ENCODE assay signal across 9 cellular contexts in genomic region chr12:120290541-120291312, GRCh38. TPM values are rescaled to one million over a fixed set of nuclear protein-coding genes. Genes with fewer than 3 reads are reported as not detected.
DNase-seq lines count a peak whose midpoint lies in the region; ATAC-seq and TF ChIP-seq lines count a peak whose summit lies in the region.
"Had no signal": no experiment of that assay in that cellular context is flagged by ENCODE, and none has a peak within 500 bp of the region (broad histone marks: within the 10 kb centered on the region; RNA-seq: fewer than 3 reads in every experiment).

No MANE protein-coding gene starts in this region.

- no peak overlapping the region for H2AFZ ChIP-seq in mesenchymal stem cell (ENCODE audit: low read depth, low read length)

- H3K27me3 ChIP-seq in SJSA1 (replicated peaks) (no peaks in the 10 kb centered on the region), breast epithelium (no peaks in the 10 kb centered on the region), mesenchymal stem cell (ENCODE audit: control insufficient read depth in 1 of 2, insufficient read depth in 1 of 2, low read length in 2 of 2) (no peaks in the 10 kb centered on the region)

- no peaks in the 10 kb centered on the region for H3K79me1 ChIP-seq in mesenchymal stem cell (replicated peaks; ENCODE audit: low read length, poor library complexity, severe bottlenecking)

- no peak for TF ChIP-seq CTCF in breast epithelium (IDR thresholded peaks at IDR 0.05)

- no peak overlapping the region for H4K91ac ChIP-seq in mesenchymal stem cell (ENCODE audit: low read length)

- peak overlapping the region; percentile 32 for H3K4me2 ChIP-seq in mesenchymal stem cell (ENCODE audit: low read length, poor library complexity, severe bottlenecking)

- no peak overlapping the region for H3K14ac ChIP-seq in mesenchymal stem cell (ENCODE audit: low read length in 2 of 2)

- H3K4me3 ChIP-seq in SJSA1 (peak overlapping the region; percentile 10), breast epithelium (peak overlapping the region; percentile 26 to 71 (median 66)), mesenchymal stem cell (ENCODE audit: insufficient read depth in 1 of 2, low read depth in 1 of 2, low read length in 2 of 2) (peak overlapping the region in 1 of 2 experiments; percentile 42)

- H2BK5ac ChIP-seq in mesenchymal stem cell (ENCODE audit: low read depth, low read length, poor library complexity, severe bottlenecking) = no peak overlapping the region

- no peak overlapping the region for H3K4ac ChIP-seq in mesenchymal stem cell (ENCODE audit: low read depth in 1 of 2, low read length in 2 of 2)

- H3K27ac ChIP-seq in SJSA1 = peak overlapping the region; percentile 23
- peak overlapping the region; percentile 98 to 99 for H3K27ac ChIP-seq in breast epithelium
- H3K27ac ChIP-seq in mesenchymal stem cell (ENCODE audit: low read length, poor library complexity, severe bottlenecking) = peak overlapping the region; percentile 79
- peak overlapping the region; percentile 99 for H3K27ac ChIP-seq in temporal lobe (ENCODE audit: low read depth, low read length)

- no peak overlapping the region for H2AK5ac ChIP-seq in mesenchymal stem cell (ENCODE audit: low read length, severe bottlenecking)

- 61% methylated on average over 25 of the region's 27 CpGs for WGBS in mesenchymal stem cell

- peak overlapping the region in 1 of 2 experiments; percentile 14 for H3K18ac ChIP-seq in mesenchymal stem cell (ENCODE audit: low read depth in 1 of 2, low read length in 2 of 2)

- no peak overlapping the region for H3K23ac ChIP-seq in mesenchymal stem cell (ENCODE audit: low read length in 2 of 2)

- H4K8ac ChIP-seq in mesenchymal stem cell (ENCODE audit: low read length) = peak overlapping the region; percentile 12

- H3K9me3 ChIP-seq in SJSA1 (replicated peaks) = no peaks in the 10 kb centered on the region
- H3K9me3 ChIP-seq in breast epithelium = no peaks in the 10 kb centered on the region
- H3K9me3 ChIP-seq in mesenchymal stem cell (ENCODE audit: control insufficient read depth, low read length) = no peaks in the 10 kb centered on the region

- TF ChIP-seq POLR2A in breast epithelium (IDR thresholded peaks at IDR 0.05) = no peak

- no peak overlapping the region for H2BK120ac ChIP-seq in mesenchymal stem cell (ENCODE audit: low read depth, low read length)

- H3K36me3 ChIP-seq in SJSA1 (no peaks in the 10 kb centered on the region), breast epithelium (no peaks in the 10 kb centered on the region), mesenchymal stem cell (ENCODE audit: control insufficient read depth in 1 of 2, insufficient read depth in 2 of 2, low read depth in 1 of 2, low read length in 2 of 2) (no peaks in the 10 kb centered on the region)

- peak; percentile 12 to 44 for DNase-seq in NOMO-1 (lab: John Stamatoyannopoulos, UW; ENCODE audit: unreplicated experiment in 2 of 2)
- no peak for DNase-seq in NOMO-1 treated with dmso at 0.1 percent for 144 hours (lab: John Stamatoyannopoulos, UW; ENCODE audit: unreplicated experiment)
- DNase-seq in SJSA1 (ENCODE audit: low read depth in 1 of 2, low spot score in 2 of 2) = peak in 1 of 2 experiments; percentile 70
- DNase-seq in breast epithelium (ENCODE audit: low spot score in 2 of 2) = peak in 1 of 2 donors; percentile 49
- DNase-seq in mesenchymal stem cell = no peak
- DNase-seq in cortex of kidney (lab: John Stamatoyannopoulos, UW) = no peak

- H2BK12ac ChIP-seq in mesenchymal stem cell (ENCODE audit: low read length in 2 of 2) = no peak overlapping the region

- ATAC-seq in HG02973 (IDR thresholded peaks at IDR 0.05; ENCODE audit: unreplicated experiment) = no peak

- H2BK15ac ChIP-seq in mesenchymal stem cell (ENCODE audit: low read depth, poor library complexity, severe bottlenecking) = no peak overlapping the region

- intact Hi-C loops in breast epithelium (cut with DNase I; ENCODE audit: low total_unique reads) = no loop called here

- H3K4me1 ChIP-seq in SJSA1 (replicated peaks) (peaks cover 15% of the 10 kb centered on the region), breast epithelium (no peaks in the 10 kb centered on the region), mesenchymal stem cell (ENCODE audit: control insufficient read depth, insufficient read depth, low read depth, low read length) (peaks cover 9% of the 10 kb centered on the region)

- peak overlapping the region; percentile 92 for H3K9ac ChIP-seq in mesenchymal stem cell (ENCODE audit: low read length)

RNA-seq across cellular contexts. Expression of gene RNU4-2, which starts 1.0 kb away (rescaled TPM):
- under 0.01 TPM in 2 replicates for total RNA-seq in SJSA1 (2014; rRNA removed; shearing (Covaris generic))
- total RNA-seq in breast epithelium (under 1 TPM; under 0.01 TPM), temporal lobe (under 0.01 TPM)
- not detected for polyA plus RNA-seq in mesenchymal stem cell (2013, experiment 1 of 2)
- not detected for polyA plus RNA-seq in mesenchymal stem cell (2013, experiment 2 of 2)
- polyA plus RNA-seq: adipose tissue had no signal

RNA-seq across cellular contexts. Expression of gene RNU4-1, which starts 2.3 kb away (rescaled TPM):
- under 0.01 TPM in 2 replicates for total RNA-seq in SJSA1 (2014; rRNA removed; shearing (Covaris generic))
- total RNA-seq in breast epithelium = under 1 TPM in 2 of 3 donors, not detected in 1; under 0.01 TPM
- polyA plus RNA-seq in mesenchymal stem cell (2013, experiment 1 of 2) = not detected
- not detected for polyA plus RNA-seq in mesenchymal stem cell (2013, experiment 2 of 2)
- under 0.01 TPM for total RNA-seq in temporal lobe
- polyA plus RNA-seq: adipose tissue had no signal

RNA-seq across cellular contexts. Expression of gene SIRT4, which starts 11.4 kb away (rescaled TPM):
- 0.60 and 1.5 TPM in 2 replicates for total RNA-seq in SJSA1 (2014; rRNA removed; shearing (Covaris generic))
- total RNA-seq in breast epithelium = 1 to 10 TPM in 2 of 3 donors, under 1 TPM in 1; 0.98 to 3.1 (median 1.6) TPM
- 0.99 TPM for polyA plus RNA-seq in mesenchymal stem cell (2013, experiment 1 of 2)
- 0.85 TPM for polyA plus RNA-seq in mesenchymal stem cell (2013, experiment 2 of 2)
- 3.9 TPM for total RNA-seq in temporal lobe

RNA-seq across cellular contexts. Expression of gene PXN, which starts 25.2 kb away (rescaled TPM):
- 26.4 and 44.2 TPM in 2 replicates for total RNA-seq in SJSA1 (2014; rRNA removed; shearing (Covaris generic))
- total RNA-seq in breast epithelium (10 to 100 TPM; 44.8 to 74.1 (median 53.9) TPM), temporal lobe (4.9 TPM)
- 90.4 TPM for polyA plus RNA-seq in mesenchymal stem cell (2013, experiment 1 of 2)
- polyA plus RNA-seq in mesenchymal stem cell (2013, experiment 2 of 2) = 88.1 TPM

RNA-seq across cellular contexts. Expression of gene PLA2G1B, which starts 36.9 kb away (rescaled TPM):
- total RNA-seq in SJSA1 (2014; rRNA removed; shearing (Covaris generic)) = not detected in 2 replicates
- not detected for total RNA-seq in breast epithelium
- 0.18 TPM for polyA plus RNA-seq in mesenchymal stem cell (2013, experiment 1 of 2)
- polyA plus RNA-seq in mesenchymal stem cell (2013, experiment 2 of 2) = not detected
- 1.2 TPM for total RNA-seq in temporal lobe

Comparison
In these comparisons a context has a peak if more than half of its experiments do, and no peak if none do; other contexts are left out.
1. DNase-seq: peak in NOMO-1 (2 of 2); none in NOMO-1 treated with dmso at 0.1 percent for 144 hours (single experiment), mesenchymal stem cell (single experiment) and cortex of kidney (single experiment).
2. H3K27ac ChIP-seq: peak in every context shown above with its lines; median percentile 99 in temporal lobe; 98 in breast epithelium; 79 in mesenchymal stem cell; 23 in SJSA1.